ENCODE assay signal across 9 cellular contexts in the genomic region with DNA sequence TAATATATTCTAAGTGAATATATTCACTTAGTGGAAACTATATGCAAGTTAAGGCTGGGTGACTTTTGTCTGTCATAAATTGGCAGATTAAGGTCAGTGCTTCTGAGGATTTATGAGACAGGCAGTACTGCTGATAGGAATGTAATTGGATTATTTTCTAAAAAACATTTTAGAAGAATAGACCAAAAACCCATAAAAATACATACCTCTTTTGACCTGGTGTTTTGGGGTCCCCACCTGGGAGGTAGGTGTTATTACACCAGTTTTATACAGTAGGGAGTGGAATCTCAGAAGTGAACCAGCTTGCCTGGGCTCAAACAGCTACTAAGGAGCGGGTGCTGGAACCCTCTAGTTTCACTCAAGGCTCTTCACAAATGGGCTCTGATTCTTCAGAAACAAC. TPM values are rescaled to one million over a fixed set of nuclear protein-coding genes. Genes with fewer than 3 reads are reported as not detected.
DNase-seq lines count a peak whose midpoint lies in the region; ATAC-seq and TF ChIP-seq lines count a peak whose summit lies in the region.
"Had no signal": no experiment of that assay in that cellular context is flagged by ENCODE, and none has a peak within 500 bp of the region (broad histone marks: within the 10 kb centered on the region; RNA-seq: fewer than 3 reads in every experiment).

No MANE protein-coding gene starts in this region.

- no peak for TF ChIP-seq EP300 in suprapubic skin (IDR thresholded peaks at IDR 0.05)

- DNase-seq in DND-41 (no peak), GM20000 (ENCODE audit: low spot score) (no peak), left lobe of liver (ENCODE audit: low spot score) (no peak), suprapubic skin (ENCODE audit: low spot score in 2 of 2) (no peak), cerebellar nuclear complex (lab: John Stamatoyannopoulos, UW) (no peak)
- DNase-seq: occipital lobe had no signal

- no peaks in the 10 kb centered on the region for H4K20me1 ChIP-seq in DND-41 (ENCODE audit: insufficient read depth, low read length)

- H3K36me3 ChIP-seq in DND-41 (ENCODE audit: insufficient read depth, low read length): peaks cover 62% of the 10 kb centered on the region
- peaks cover 68% of the 10 kb centered on the region for H3K36me3 ChIP-seq in suprapubic skin

- no peaks in the 10 kb centered on the region for H3K27me3 ChIP-seq in DND-41 (ENCODE audit: insufficient read depth, low read length, poor library complexity)
- no peaks in the 10 kb centered on the region for H3K27me3 ChIP-seq in suprapubic skin

- H3K9ac ChIP-seq in DND-41 (ENCODE audit: low read depth, low read length): no peak overlapping the region

- no peak overlapping the region for H3K4me3 ChIP-seq in DND-41 (ENCODE audit: low read depth in 1 of 2, low read length in 2 of 2)
- H3K4me3 ChIP-seq in suprapubic skin: no peak overlapping the region

- H3K79me2 ChIP-seq in DND-41 (ENCODE audit: insufficient read depth, low read length): no peaks in the 10 kb centered on the region

- TF ChIP-seq CTCF in DND-41 (IDR thresholded peaks at IDR 0.05; ENCODE audit: borderline replicate concordance, extremely low read depth, low read length, poor library complexity, severe bottlenecking) (peak; percentile 36), GM20000 (IDR thresholded peaks at IDR 0.05; ENCODE audit: extremely low read depth, missing control alignments) (peak; percentile 5), suprapubic skin (IDR thresholded peaks at IDR 0.05) (no peak)

- ATAC-seq in DND-41 (ENCODE audit: insufficient read depth, low read depth): peak; percentile 53; the same call in 1 of the 3 replicates
- peak; percentile 66 for ATAC-seq in SK-N-SH treated with all-trans-retinoic acid at 6 μM for 48 hours
- peak; percentile 65 for ATAC-seq in left lobe of liver
- ATAC-seq in HG03354 (IDR thresholded peaks at IDR 0.05; ENCODE audit: poor library complexity, severe bottlenecking, unreplicated experiment): no peak
- no peak for ATAC-seq in HG03469 (IDR thresholded peaks at IDR 0.05; ENCODE audit: unreplicated experiment)

- WGBS in suprapubic skin: 83% methylated on average over 1 of the region's 1 CpG

- H3K4me1 ChIP-seq in DND-41 (ENCODE audit: insufficient read depth, low read length): no peaks in the 10 kb centered on the region
- no peaks in the 10 kb centered on the region for H3K4me1 ChIP-seq in suprapubic skin

- no peak overlapping the region for H3K27ac ChIP-seq in DND-41 (ENCODE audit: low read length)
- no peak overlapping the region for H3K27ac ChIP-seq in suprapubic skin

- no peak overlapping the region for H2AFZ ChIP-seq in DND-41 (ENCODE audit: low read depth, low read length)

- H3K4me2 ChIP-seq in DND-41 (ENCODE audit: insufficient read depth, low read length): no peak overlapping the region

- TF ChIP-seq POLR2A in suprapubic skin (IDR thresholded peaks at IDR 0.05): no peak

- H3K9me3 ChIP-seq in DND-41 (ENCODE audit: insufficient read depth, low read length, severe bottlenecking): no peaks in the 10 kb centered on the region
- H3K9me3 ChIP-seq in suprapubic skin: no peaks in the 10 kb centered on the region

TF ChIP-seq in SK-N-SH treated with all-trans-retinoic acid at 6 μM for 48 hours, 23 proteins besides CTCF, POLR2A, EP300 and RAD21:
- TF ChIP-seq SNAI2 (CRISPR knock-in tag; IDR thresholded peaks at IDR 0.05): no peak

RNA-seq across cellular contexts. Expression of a gene that starts 25.3 kb away (rescaled TPM):
- 28.3 TPM for total RNA-seq in left lobe of liver
- 10 to 100 TPM; 23.8 to 70.5 (median 31.7) TPM for total RNA-seq in suprapubic skin

Comparison
In these comparisons a context has a peak if more than half of its experiments do, and no peak if none do; other contexts are left out.
1. ATAC-seq: peak in DND-41 (single experiment), SK-N-SH treated with all-trans-retinoic acid at 6 μM for 48 hours (single experiment) and left lobe of liver (single experiment); none in HG03354 (single experiment) and HG03469 (single experiment).
2. CTCF ChIP-seq: peak in DND-41 (single experiment) and GM20000 (single experiment); none in suprapubic skin (0 of 2).